33 cellular contexts compared by ENCODE assay signal in the genomic region with DNA sequence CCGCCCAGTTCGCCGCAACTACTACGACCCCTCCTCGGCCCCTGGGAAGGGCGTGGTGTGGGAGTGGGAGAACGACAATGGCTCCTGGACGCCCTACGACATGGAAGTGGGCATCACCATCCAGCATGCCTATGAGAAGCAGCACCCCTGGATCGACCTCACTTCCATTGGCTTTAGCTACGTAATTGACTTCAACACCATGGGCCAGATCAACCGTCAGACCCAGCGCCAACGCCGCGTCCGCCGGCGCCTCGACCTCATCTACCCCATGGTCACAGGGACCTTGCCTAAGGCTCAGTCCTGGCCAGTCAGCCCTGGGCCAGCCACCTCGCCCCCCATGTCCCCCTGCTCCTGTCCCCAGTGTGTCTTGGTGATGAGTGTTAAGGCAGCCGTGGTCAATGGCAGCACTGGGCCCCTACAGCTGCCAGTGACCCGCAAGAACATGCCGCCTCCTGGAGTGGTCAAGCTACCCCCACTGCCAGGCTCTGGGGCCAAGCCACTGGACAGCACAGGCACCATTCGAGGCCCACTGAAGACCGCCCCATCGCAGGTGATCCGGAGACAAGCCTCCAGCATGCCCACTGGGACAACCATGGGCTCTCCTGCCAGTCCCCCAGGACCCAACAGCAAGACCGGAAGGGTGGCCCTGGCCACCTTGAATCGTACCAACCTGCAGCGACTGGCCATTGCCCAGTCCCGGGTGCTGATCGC. TPM values are rescaled to one million over a fixed set of nuclear protein-coding genes. Genes with fewer than 3 reads are reported as not detected.
"Had no signal": no experiment of that assay in that cellular context is flagged by ENCODE, and none has a peak within 500 bp of the region (broad histone marks: within the 10 kb centered on the region; RNA-seq: fewer than 3 reads in every experiment).

No MANE protein-coding gene starts in this region.

- H3K9ac ChIP-seq: SK-N-SH had no signal

- H3K27ac ChIP-seq: body of pancreas, SJSA1, WERI-Rb-1 had no signal

- H3K9me3 Mint-ChIP-seq: activated naive CD4-positive, alpha-beta T cell treated with anti-CD3 and anti-CD28 coated beads, Interleukin-2, amount 50 U/mL, for 24 hours had no signal

- ATAC-seq: activated CD8-positive, alpha-beta T cell treated with anti-CD3 and anti-CD28 coated beads for 36 hours; body of pancreas had no signal

- DNase-seq: activated CD4-positive, alpha-beta T cell treated with anti-CD3 and anti-CD28 coated beads for 1 hour; activated CD4-positive, CD25-positive, alpha-beta regulatory T cell; activated gamma-delta T cell; activated naive CD4-positive, alpha-beta T cell treated with Interleukin-2 at 50 U/mL for 16 hours; activated naive CD8-positive, alpha-beta T cell treated with anti-CD3 and anti-CD28 coated beads, Interleukin-2, amount 10 ng/mL, durations not matched to agents 7 days and 5 days; activated T-cell treated with anti-CD3 and anti-CD28 coated beads, Interleukin-2, amount 50 U/mL, for 24 hours; amygdala; central memory CD4-positive, alpha-beta T cell; KG1; MM.1S; MV-4-11; NCI-H1092; NCI-H1436 treated with DMSO at 0.1 percent for 48 hours; NCI-H1694 treated with DMSO at 0.1 percent for 48 hours; NCI-H2029; NCI-H510A; NCI-H748 treated with DMSO at 0.1 percent for 48 hours; NK-92 treated with Interleukin-12 subunit alpha and Interleukin-12 subunit beta, amount 100 ng/mL, for 24 hours; RPMI8226; SHP77 treated with DMSO at 0.1 percent for 48 hours; SK-N-SH; T1000 had no signal

- H3K9me3 ChIP-seq: body of pancreas, Peyer's patch, SJSA1, SK-N-SH had no signal

- H3K27me3 Mint-ChIP-seq: activated CD8-positive, alpha-beta T cell treated with anti-CD3 and anti-CD28 coated beads for 36 hours; activated naive CD4-positive, alpha-beta T cell treated with anti-CD3 and anti-CD28 coated beads, Interleukin-2, amount 50 U/mL, for 24 hours; activated T-cell treated with anti-CD3 and anti-CD28 coated beads, Interleukin-2, amount 50 U/mL, for 24 hours had no signal

- H3K27ac Mint-ChIP-seq: activated CD8-positive, alpha-beta T cell treated with anti-CD3 and anti-CD28 coated beads for 36 hours; activated naive CD4-positive, alpha-beta T cell treated with anti-CD3 and anti-CD28 coated beads, Interleukin-2, amount 50 U/mL, for 24 hours; activated naive CD8-positive, alpha-beta T cell treated with anti-CD3 and anti-CD28 coated beads, Interleukin-2, amount 10 ng/mL, durations not matched to agents 7 days and 5 days; activated T-cell treated with anti-CD3 and anti-CD28 coated beads, Interleukin-2, amount 50 U/mL, for 24 hours; activated T-helper 2 cell treated with anti-CD3 and anti-CD28 coated beads, Interferon-gamma antibody, Interleukin-2, Interleukin-4, amounts not matched to agents 10 μg/mL and 5 μg/mL and 100 μg/mL, durations not matched to agents 14 hours and 24 hours and 36 hours; T-cell had no signal

- H3K4me3 ChIP-seq: body of pancreas, Peyer's patch, SJSA1 had no signal

- H3K27me3 ChIP-seq: body of pancreas, Peyer's patch, SJSA1 had no signal

- H3K4me1 Mint-ChIP-seq: activated naive CD4-positive, alpha-beta T cell treated with anti-CD3 and anti-CD28 coated beads, Interleukin-2, amount 50 U/mL, for 24 hours; activated naive CD8-positive, alpha-beta T cell treated with anti-CD3 and anti-CD28 coated beads, Interleukin-2, amount 10 ng/mL, durations not matched to agents 7 days and 5 days had no signal

- FAIRE-seq: astrocyte had no signal

- H3K36me3 Mint-ChIP-seq: activated naive CD4-positive, alpha-beta T cell treated with anti-CD3 and anti-CD28 coated beads, Interleukin-2, amount 50 U/mL, for 24 hours; activated naive CD8-positive, alpha-beta T cell treated with anti-CD3 and anti-CD28 coated beads, Interleukin-2, amount 10 ng/mL, durations not matched to agents 7 days and 5 days had no signal

- H3K36me3 ChIP-seq: WERI-Rb-1 had no signal

- H3K4me2 ChIP-seq: SK-N-SH had no signal

- H3K4me3 Mint-ChIP-seq: activated CD8-positive, alpha-beta T cell treated with anti-CD3 and anti-CD28 coated beads for 36 hours; activated naive CD4-positive, alpha-beta T cell treated with anti-CD3 and anti-CD28 coated beads, Interleukin-2, amount 50 U/mL, for 24 hours; activated naive CD8-positive, alpha-beta T cell treated with anti-CD3 and anti-CD28 coated beads, Interleukin-2, amount 10 ng/mL, durations not matched to agents 7 days and 5 days; activated T-cell treated with anti-CD3 and anti-CD28 coated beads, Interleukin-2, amount 50 U/mL, for 24 hours; T-cell had no signal

RNA-seq across cellular contexts. Expression of a gene that starts 30.8 kb away (rescaled TPM):
- total RNA-seq: activated CD8-positive, alpha-beta T cell treated with anti-CD3 and anti-CD28 coated beads for 36 hours; astrocyte; LHCN-M2; PC-3; SJSA1 had no signal
- polyA plus RNA-seq: SK-N-SH had no signal
